Comparison of ENCODE assay signal across 1 cellular context in genomic region chr17:38750044-38750311, GRCh38.
TF ChIP-seq lines count a peak whose summit lies in the region.

No MANE protein-coding gene starts in this region.

TF ChIP-seq in HepG2, 621 proteins besides CTCF, POLR2A, EP300 and RAD21 (continued from another document and continues in another):
- no peak for TF ChIP-seq FOXO4 (CRISPR knock-in tag; conservative IDR thresholded peaks at IDR 0.05)
- TF ChIP-seq DBP (CRISPR knock-in tag; IDR thresholded peaks at IDR 0.05; ENCODE audit: not compliant biosample characterization): no peak
- TF ChIP-seq MYC (CRISPR knock-in tag; IDR thresholded peaks at IDR 0.05; ENCODE audit: borderline replicate concordance): peak; percentile 8; the same call in 1 of the 2 replicates
- peak; percentile 7; the same call in 1 of the 2 replicates for TF ChIP-seq HMGXB3 (CRISPR knock-in tag; IDR thresholded peaks at IDR 0.05; ENCODE audit: borderline replicate concordance)
- TF ChIP-seq ZC3H13 (CRISPR knock-in tag; IDR thresholded peaks at IDR 0.05): no peak
- no peak for TF ChIP-seq KLF13 (CRISPR knock-in tag; IDR thresholded peaks at IDR 0.05)
- no peak for TF ChIP-seq MIER2 (CRISPR knock-in tag; IDR thresholded peaks at IDR 0.05)
- TF ChIP-seq ZNF256 (CRISPR knock-in tag; conservative IDR thresholded peaks at IDR 0.05): 0 out of 2 replicates have a peak, but pooled peaks have one; percentile 3
- no peak for TF ChIP-seq ZNF784 (CRISPR knock-in tag; IDR thresholded peaks at IDR 0.05; ENCODE audit: borderline replicate concordance)
- TF ChIP-seq ZNF800 (CRISPR knock-in tag; IDR thresholded peaks at IDR 0.05): no peak
- TF ChIP-seq RFXAP (CRISPR knock-in tag; IDR thresholded peaks at IDR 0.05; ENCODE audit: borderline replicate concordance): peak; percentile 0; the same call in 1 of the 2 replicates
- no peak for TF ChIP-seq NR0B2 (CRISPR knock-in tag; IDR thresholded peaks at IDR 0.05)
- no peak for TF ChIP-seq ZC3H4 (CRISPR knock-in tag; IDR thresholded peaks at IDR 0.05; ENCODE audit: borderline replicate concordance)
- no peak for TF ChIP-seq RORA (CRISPR knock-in tag; IDR thresholded peaks at IDR 0.05)
- TF ChIP-seq PAXIP1 (CRISPR knock-in tag; conservative IDR thresholded peaks at IDR 0.05): 0 out of 2 replicates have a peak, but pooled peaks have one; percentile 8
- no peak for TF ChIP-seq ZNF749 (CRISPR knock-in tag; IDR thresholded peaks at IDR 0.05; ENCODE audit: borderline replicate concordance)
- no peak for TF ChIP-seq ZNF552 (CRISPR knock-in tag; IDR thresholded peaks at IDR 0.05; ENCODE audit: borderline replicate concordance)
- TF ChIP-seq MED13 (CRISPR knock-in tag; IDR thresholded peaks at IDR 0.05): no peak; the same call in 1 of the 2 replicates
- TF ChIP-seq CERS6 (CRISPR knock-in tag; IDR thresholded peaks at IDR 0.05): no peak
- no peak for TF ChIP-seq KLF9 (CRISPR knock-in tag; IDR thresholded peaks at IDR 0.05; ENCODE audit: low read depth)
- TF ChIP-seq NR2F6 (IDR thresholded peaks at IDR 0.05): no peak
- no peak for TF ChIP-seq NR2F6 (CRISPR knock-in tag; IDR thresholded peaks at IDR 0.05)
- TF ChIP-seq SALL2 (CRISPR knock-in tag; IDR thresholded peaks at IDR 0.05): no peak
- TF ChIP-seq SKIL (CRISPR knock-in tag; IDR thresholded peaks at IDR 0.05; ENCODE audit: borderline replicate concordance): no peak
- 0 out of 2 replicates have a peak, but pooled peaks have one; percentile 11 for TF ChIP-seq ZFP1 (CRISPR knock-in tag; IDR thresholded peaks at IDR 0.05)
- TF ChIP-seq NFKB2 (CRISPR knock-in tag; IDR thresholded peaks at IDR 0.05; ENCODE audit: borderline replicate concordance): no peak; the same call in 1 of the 2 replicates
- 0 out of 2 replicates have a peak, but pooled peaks have one; percentile 10 for TF ChIP-seq HOXA7 (CRISPR knock-in tag; IDR thresholded peaks at IDR 0.05)
- TF ChIP-seq ZNF253 (CRISPR knock-in tag; IDR thresholded peaks at IDR 0.05; ENCODE audit: borderline replicate concordance): no peak
- TF ChIP-seq SOX13 (IDR thresholded peaks at IDR 0.05): no peak
- TF ChIP-seq SOX13 (CRISPR knock-in tag; conservative IDR thresholded peaks at IDR 0.05 in 1 of 2, IDR thresholded peaks at IDR 0.05 in 1 of 2): no peak
- TF ChIP-seq SP5 (CRISPR knock-in tag; IDR thresholded peaks at IDR 0.05; ENCODE audit: borderline replicate concordance, low read depth): no peak
- TF ChIP-seq TARDBP (CRISPR knock-in tag; IDR thresholded peaks at IDR 0.05): no peak
- no peak for TF ChIP-seq HIVEP1 (CRISPR knock-in tag; IDR thresholded peaks at IDR 0.05)
- no peak for TF ChIP-seq DZIP1 (CRISPR knock-in tag; IDR thresholded peaks at IDR 0.05)
- TF ChIP-seq ZNF691 (CRISPR knock-in tag; IDR thresholded peaks at IDR 0.05; ENCODE audit: borderline replicate concordance, low read depth): no peak
- TF ChIP-seq ZNF670 (CRISPR knock-in tag; IDR thresholded peaks at IDR 0.05; ENCODE audit: borderline replicate concordance): no peak
- no peak for TF ChIP-seq HES4 (CRISPR knock-in tag; IDR thresholded peaks at IDR 0.05; ENCODE audit: borderline replicate concordance)
- no peak for TF ChIP-seq TBX3 (IDR thresholded peaks at IDR 0.05; ENCODE audit: borderline replicate concordance)
- 0 out of 2 replicates have a peak, but pooled peaks have one; percentile 17 for TF ChIP-seq ZBTB7B (CRISPR knock-in tag; IDR thresholded peaks at IDR 0.05)
